ENCODE assay signal across 3 cellular contexts in the genomic region with DNA sequence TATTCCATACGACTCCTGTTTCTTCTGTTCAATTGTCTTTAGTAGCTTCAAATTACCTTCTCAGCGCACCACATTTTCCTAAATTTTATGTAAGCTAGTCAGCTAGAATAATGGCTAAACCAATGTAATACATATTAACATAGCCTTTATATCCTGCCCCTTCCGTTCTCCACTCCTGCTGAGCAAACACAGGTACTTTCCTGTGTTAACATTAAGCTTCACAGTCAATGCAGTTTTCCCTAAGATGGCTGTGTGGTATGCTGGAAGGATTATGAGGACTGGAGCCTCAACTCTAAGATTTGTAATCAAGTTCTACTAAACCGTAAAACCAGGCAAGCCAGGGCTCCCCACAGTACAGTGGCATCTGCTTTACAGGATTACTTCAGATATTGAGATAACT.
TF ChIP-seq lines count a peak whose summit lies in the region.

No MANE protein-coding gene starts in this region.

TF ChIP-seq in HCT116, 20 proteins besides CTCF, POLR2A, EP300 and RAD21:
- TF ChIP-seq ZNF274 (IDR thresholded peaks at IDR 0.05; ENCODE audit: low read depth, low read length) (no peak), YY1 (IDR thresholded peaks at IDR 0.05; ENCODE audit: extremely low read depth, insufficient replicate concordance, low read depth, low read length) (no peak), FOSL1 (IDR thresholded peaks at IDR 0.05; ENCODE audit: low read depth) (no peak), TCF7L2 (IDR thresholded peaks at IDR 0.05; ENCODE audit: borderline replicate concordance, extremely low read depth, insufficient read depth, insufficient read length) (no peak), SP1 (IDR thresholded peaks at IDR 0.05; ENCODE audit: low read depth) (no peak), ZFX (IDR thresholded peaks at IDR 0.05) (no peak), CEBPB (IDR thresholded peaks at IDR 0.05; ENCODE audit: low read depth) (no peak), JUND (IDR thresholded peaks at IDR 0.05) (no peak), EZH2phosphoT487 (IDR thresholded peaks at IDR 0.05; ENCODE audit: borderline replicate concordance) (no peak), POLR2AphosphoS5 (IDR thresholded peaks at IDR 0.05; ENCODE audit: low read depth, low read length) (no peak), CBX3 (IDR thresholded peaks at IDR 0.05; ENCODE audit: low read depth) (no peak), MAX (IDR thresholded peaks at IDR 0.05) (no peak)
- TF ChIP-seq, protein P1, sequence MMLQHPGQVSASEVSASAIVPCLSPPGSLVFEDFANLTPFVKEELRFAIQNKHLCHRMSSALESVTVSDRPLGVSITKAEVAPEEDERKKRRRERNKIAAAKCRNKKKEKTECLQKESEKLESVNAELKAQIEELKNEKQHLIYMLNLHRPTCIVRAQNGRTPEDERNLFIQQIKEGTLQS (IDR thresholded peaks at IDR 0.05): no peak
TF ChIP-seq in HCT116: peak in this region for 0.

TF ChIP-seq in H1, 55 proteins besides CTCF, POLR2A, EP300 and RAD21 (continues in another document):
- TF ChIP-seq NRF1 (IDR thresholded peaks at IDR 0.05; ENCODE audit: low read depth, low read length) (no peak), POLR2AphosphoS5 (IDR thresholded peaks at IDR 0.05; ENCODE audit: low read depth, low read length) (no peak), RNF2 (IDR thresholded peaks at IDR 0.05; ENCODE audit: borderline replicate concordance, low read depth, low read length, missing control alignments, poor library complexity, severe bottlenecking) (no peak), JUN (IDR thresholded peaks at IDR 0.05; ENCODE audit: low read depth, low read length) (no peak), CHD2 (IDR thresholded peaks at IDR 0.05; ENCODE audit: low read length) (no peak), TEAD4 (IDR thresholded peaks at IDR 0.05; ENCODE audit: low read depth, low read length) (no peak), GABPA (IDR thresholded peaks at IDR 0.05; ENCODE audit: borderline replicate concordance, insufficient read depth, low read length) (no peak)
- TF ChIP-seq, protein P2, sequence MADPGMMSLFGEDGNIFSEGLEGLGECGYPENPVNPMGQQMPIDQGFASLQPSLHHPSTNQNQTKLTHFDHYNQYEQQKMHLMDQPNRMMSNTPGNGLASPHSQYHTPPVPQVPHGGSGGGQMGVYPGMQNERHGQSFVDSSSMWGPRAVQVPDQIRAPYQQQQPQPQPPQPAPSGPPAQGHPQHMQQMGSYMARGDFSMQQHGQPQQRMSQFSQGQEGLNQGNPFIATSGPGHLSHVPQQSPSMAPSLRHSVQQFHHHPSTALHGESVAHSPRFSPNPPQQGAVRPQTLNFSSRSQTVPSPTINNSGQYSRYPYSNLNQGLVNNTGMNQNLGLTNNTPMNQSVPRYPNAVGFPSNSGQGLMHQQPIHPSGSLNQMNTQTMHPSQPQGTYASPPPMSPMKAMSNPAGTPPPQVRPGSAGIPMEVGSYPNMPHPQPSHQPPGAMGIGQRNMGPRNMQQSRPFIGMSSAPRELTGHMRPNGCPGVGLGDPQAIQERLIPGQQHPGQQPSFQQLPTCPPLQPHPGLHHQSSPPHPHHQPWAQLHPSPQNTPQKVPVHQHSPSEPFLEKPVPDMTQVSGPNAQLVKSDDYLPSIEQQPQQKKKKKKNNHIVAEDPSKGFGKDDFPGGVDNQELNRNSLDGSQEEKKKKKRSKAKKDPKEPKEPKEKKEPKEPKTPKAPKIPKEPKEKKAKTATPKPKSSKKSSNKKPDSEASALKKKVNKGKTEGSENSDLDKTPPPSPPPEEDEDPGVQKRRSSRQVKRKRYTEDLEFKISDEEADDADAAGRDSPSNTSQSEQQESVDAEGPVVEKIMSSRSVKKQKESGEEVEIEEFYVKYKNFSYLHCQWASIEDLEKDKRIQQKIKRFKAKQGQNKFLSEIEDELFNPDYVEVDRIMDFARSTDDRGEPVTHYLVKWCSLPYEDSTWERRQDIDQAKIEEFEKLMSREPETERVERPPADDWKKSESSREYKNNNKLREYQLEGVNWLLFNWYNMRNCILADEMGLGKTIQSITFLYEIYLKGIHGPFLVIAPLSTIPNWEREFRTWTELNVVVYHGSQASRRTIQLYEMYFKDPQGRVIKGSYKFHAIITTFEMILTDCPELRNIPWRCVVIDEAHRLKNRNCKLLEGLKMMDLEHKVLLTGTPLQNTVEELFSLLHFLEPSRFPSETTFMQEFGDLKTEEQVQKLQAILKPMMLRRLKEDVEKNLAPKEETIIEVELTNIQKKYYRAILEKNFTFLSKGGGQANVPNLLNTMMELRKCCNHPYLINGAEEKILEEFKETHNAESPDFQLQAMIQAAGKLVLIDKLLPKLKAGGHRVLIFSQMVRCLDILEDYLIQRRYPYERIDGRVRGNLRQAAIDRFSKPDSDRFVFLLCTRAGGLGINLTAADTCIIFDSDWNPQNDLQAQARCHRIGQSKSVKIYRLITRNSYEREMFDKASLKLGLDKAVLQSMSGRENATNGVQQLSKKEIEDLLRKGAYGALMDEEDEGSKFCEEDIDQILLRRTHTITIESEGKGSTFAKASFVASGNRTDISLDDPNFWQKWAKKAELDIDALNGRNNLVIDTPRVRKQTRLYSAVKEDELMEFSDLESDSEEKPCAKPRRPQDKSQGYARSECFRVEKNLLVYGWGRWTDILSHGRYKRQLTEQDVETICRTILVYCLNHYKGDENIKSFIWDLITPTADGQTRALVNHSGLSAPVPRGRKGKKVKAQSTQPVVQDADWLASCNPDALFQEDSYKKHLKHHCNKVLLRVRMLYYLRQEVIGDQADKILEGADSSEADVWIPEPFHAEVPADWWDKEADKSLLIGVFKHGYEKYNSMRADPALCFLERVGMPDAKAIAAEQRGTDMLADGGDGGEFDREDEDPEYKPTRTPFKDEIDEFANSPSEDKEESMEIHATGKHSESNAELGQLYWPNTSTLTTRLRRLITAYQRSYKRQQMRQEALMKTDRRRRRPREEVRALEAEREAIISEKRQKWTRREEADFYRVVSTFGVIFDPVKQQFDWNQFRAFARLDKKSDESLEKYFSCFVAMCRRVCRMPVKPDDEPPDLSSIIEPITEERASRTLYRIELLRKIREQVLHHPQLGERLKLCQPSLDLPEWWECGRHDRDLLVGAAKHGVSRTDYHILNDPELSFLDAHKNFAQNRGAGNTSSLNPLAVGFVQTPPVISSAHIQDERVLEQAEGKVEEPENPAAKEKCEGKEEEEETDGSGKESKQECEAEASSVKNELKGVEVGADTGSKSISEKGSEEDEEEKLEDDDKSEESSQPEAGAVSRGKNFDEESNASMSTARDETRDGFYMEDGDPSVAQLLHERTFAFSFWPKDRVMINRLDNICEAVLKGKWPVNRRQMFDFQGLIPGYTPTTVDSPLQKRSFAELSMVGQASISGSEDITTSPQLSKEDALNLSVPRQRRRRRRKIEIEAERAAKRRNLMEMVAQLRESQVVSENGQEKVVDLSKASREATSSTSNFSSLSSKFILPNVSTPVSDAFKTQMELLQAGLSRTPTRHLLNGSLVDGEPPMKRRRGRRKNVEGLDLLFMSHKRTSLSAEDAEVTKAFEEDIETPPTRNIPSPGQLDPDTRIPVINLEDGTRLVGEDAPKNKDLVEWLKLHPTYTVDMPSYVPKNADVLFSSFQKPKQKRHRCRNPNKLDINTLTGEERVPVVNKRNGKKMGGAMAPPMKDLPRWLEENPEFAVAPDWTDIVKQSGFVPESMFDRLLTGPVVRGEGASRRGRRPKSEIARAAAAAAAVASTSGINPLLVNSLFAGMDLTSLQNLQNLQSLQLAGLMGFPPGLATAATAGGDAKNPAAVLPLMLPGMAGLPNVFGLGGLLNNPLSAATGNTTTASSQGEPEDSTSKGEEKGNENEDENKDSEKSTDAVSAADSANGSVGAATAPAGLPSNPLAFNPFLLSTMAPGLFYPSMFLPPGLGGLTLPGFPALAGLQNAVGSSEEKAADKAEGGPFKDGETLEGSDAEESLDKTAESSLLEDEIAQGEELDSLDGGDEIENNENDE (IDR thresholded peaks at IDR 0.05; ENCODE audit: insufficient replicate concordance, low read length): no peak
- TF ChIP-seq, protein P1 (IDR thresholded peaks at IDR 0.05; ENCODE audit: insufficient read depth, low read depth, low read length): no peak

TF ChIP-seq in SK-N-SH, 30 proteins besides CTCF, POLR2A, EP300 and RAD21:
- TF ChIP-seq JUND (IDR thresholded peaks at IDR 0.05) (no peak), RXRA (IDR thresholded peaks at IDR 0.05; ENCODE audit: borderline replicate concordance, low read depth) (no peak), RCOR1 (IDR thresholded peaks at IDR 0.05; ENCODE audit: low read length) (no peak), GATA2 (CRISPR knock-in tag; IDR thresholded peaks at IDR 0.05) (no peak), MEF2A (IDR thresholded peaks at IDR 0.05; ENCODE audit: borderline replicate concordance, low read depth) (no peak), EZH2phosphoT487 (IDR thresholded peaks at IDR 0.05; ENCODE audit: borderline replicate concordance, low read depth) (no peak), REST (IDR thresholded peaks at IDR 0.05; ENCODE audit: low read depth, low read length) (no peak), NFIC (IDR thresholded peaks at IDR 0.05; ENCODE audit: borderline replicate concordance) (no peak), ELF1 (IDR thresholded peaks at IDR 0.05) (no peak), USF2 (IDR thresholded peaks at IDR 0.05; ENCODE audit: borderline replicate concordance, low read depth, low read length) (no peak), SIN3A (IDR thresholded peaks at IDR 0.05; ENCODE audit: borderline replicate concordance, low read depth, low read length) (no peak), TCF12 (IDR thresholded peaks at IDR 0.05) (no peak), FOXJ3 (CRISPR knock-in tag; IDR thresholded peaks at IDR 0.05) (no peak), MAX (IDR thresholded peaks at IDR 0.05; ENCODE audit: low read depth) (no peak), YY1 (IDR thresholded peaks at IDR 0.05; ENCODE audit: low read depth) (no peak), NRF1 (IDR thresholded peaks at IDR 0.05; ENCODE audit: low read depth, low read length) (no peak), POLR2AphosphoS5 (IDR thresholded peaks at IDR 0.05; ENCODE audit: low read depth, low read length) (no peak)
- TF ChIP-seq, protein P3, sequence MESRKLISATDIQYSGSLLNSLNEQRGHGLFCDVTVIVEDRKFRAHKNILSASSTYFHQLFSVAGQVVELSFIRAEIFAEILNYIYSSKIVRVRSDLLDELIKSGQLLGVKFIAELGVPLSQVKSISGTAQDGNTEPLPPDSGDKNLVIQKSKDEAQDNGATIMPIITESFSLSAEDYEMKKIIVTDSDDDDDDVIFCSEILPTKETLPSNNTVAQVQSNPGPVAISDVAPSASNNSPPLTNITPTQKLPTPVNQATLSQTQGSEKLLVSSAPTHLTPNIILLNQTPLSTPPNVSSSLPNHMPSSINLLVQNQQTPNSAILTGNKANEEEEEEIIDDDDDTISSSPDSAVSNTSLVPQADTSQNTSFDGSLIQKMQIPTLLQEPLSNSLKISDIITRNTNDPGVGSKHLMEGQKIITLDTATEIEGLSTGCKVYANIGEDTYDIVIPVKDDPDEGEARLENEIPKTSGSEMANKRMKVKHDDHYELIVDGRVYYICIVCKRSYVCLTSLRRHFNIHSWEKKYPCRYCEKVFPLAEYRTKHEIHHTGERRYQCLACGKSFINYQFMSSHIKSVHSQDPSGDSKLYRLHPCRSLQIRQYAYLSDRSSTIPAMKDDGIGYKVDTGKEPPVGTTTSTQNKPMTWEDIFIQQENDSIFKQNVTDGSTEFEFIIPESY (IDR thresholded peaks at IDR 0.05; ENCODE audit: borderline replicate concordance, low read depth): no peak
